Comparison of ENCODE assay signal across 11 cellular contexts in the genomic region with DNA sequence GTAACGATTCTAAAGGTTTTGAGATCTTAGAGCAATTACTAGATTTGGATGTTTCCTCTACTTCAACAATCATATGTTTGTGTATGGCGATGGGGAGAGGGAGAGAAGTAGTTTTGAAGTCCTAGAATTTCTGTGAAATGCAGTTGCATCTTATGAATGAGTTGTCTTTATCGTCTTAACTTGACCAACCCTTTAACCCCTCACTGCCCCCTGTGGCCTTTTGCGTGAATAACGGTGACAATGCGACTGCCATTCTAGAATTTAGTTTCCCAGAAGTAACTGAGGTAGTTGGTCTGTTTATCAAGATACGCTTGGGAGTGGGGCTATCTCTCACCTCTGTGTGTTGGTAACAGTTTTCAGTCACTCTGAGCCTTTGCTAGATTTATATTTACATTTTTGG.
DNase-seq lines count a peak whose midpoint lies in the region; ATAC-seq, FAIRE-seq and TF ChIP-seq lines count a peak whose summit lies in the region.
"Had no signal": no experiment of that assay in that cellular context is flagged by ENCODE, and none has a peak within 500 bp of the region (broad histone marks: within the 10 kb centered on the region; RNA-seq: fewer than 3 reads in every experiment).

No MANE protein-coding gene starts in this region.

- in situ Hi-C loops in GM12878 (cut with MboI): no loop called here

- TF ChIP-seq CTCF in Caco-2 (IDR thresholded peaks at IDR 0.05; ENCODE audit: insufficient read depth in 1 of 2, low read depth in 1 of 2, low read length in 1 of 2, severe bottlenecking in 1 of 2, unreplicated experiment in 1 of 2): peak; percentile 10 to 22
- TF ChIP-seq CTCF in GM12878 (IDR thresholded peaks at IDR 0.05 in 2 of 3, conservative IDR thresholded peaks at IDR 0.05 in 1 of 3; ENCODE audit: control insufficient read depth in 2 of 3, extremely low read depth in 1 of 3, insufficient read depth in 1 of 3, low read depth in 3 of 3, low read length in 3 of 3): peak; percentile 17 to 40 (median 38); a peak in 5 of 6 replicates

- TF ChIP-seq POLR2A in GM12878 (IDR thresholded peaks at IDR 0.05; ENCODE audit: low read depth, low read length) (no peak), H54 (IDR thresholded peaks at IDR 0.05; ENCODE audit: low read depth, low read length) (no peak)

- no peak overlapping the region for H2AFZ ChIP-seq in GM12878 (ENCODE audit: control insufficient read depth, low read depth, low read length)

- peak; percentile 48 for ATAC-seq in GM18519 (IDR thresholded peaks at IDR 0.05; ENCODE audit: low FRiP score, unreplicated experiment)
- peak; percentile 60; the same call in 2 of the 3 replicates for ATAC-seq in GM12878
- ATAC-seq: body of pancreas had no signal

- POLR2A ChIA-PET in Caco-2 (lab: Charles Lee) (no interaction called here), GM12878 (lab: Charles Lee) (no interaction called here)

- no peak overlapping the region for H3K9ac ChIP-seq in GM12878 (ENCODE audit: control insufficient read depth, insufficient read depth, low read length)

- DNase-seq in Caco-2 (peak in 1 of 2 experiments; percentile 31), GM12878 (ENCODE audit: low read depth, low spot score) (no peak), H54 (ENCODE audit: insufficient read length, low spot score) (no peak), NCI-H510A treated with DMSO at 0.1 percent for 48 hours (lab: John Stamatoyannopoulos, UW) (no peak), NCI-H1092 treated with DMSO at 0.1 percent for 48 hours (lab: John Stamatoyannopoulos, UW) (no peak), NCI-H446 (lab: John Stamatoyannopoulos, UW) (no peak)
- DNase-seq in Jurkat, Clone E6-1 (ENCODE audit: low read depth, low spot score): peak; percentile 9
- DNase-seq: body of pancreas, NCI-H2029 treated with DMSO at 0.1 percent for 48 hours had no signal

- no peaks in the 10 kb centered on the region for H4K20me1 ChIP-seq in GM12878 (ENCODE audit: control insufficient read depth, insufficient read depth)

- H3K9me3 ChIP-seq in Caco-2 (no peaks in the 10 kb centered on the region), GM12878 (replicated peaks; ENCODE audit: control insufficient read depth, insufficient read depth, low read length) (no peaks in the 10 kb centered on the region)
- H3K9me3 ChIP-seq: body of pancreas had no signal

- H3K27ac ChIP-seq in GM12878 (ENCODE audit: control insufficient read depth, insufficient read depth): no peak overlapping the region
- H3K27ac ChIP-seq: body of pancreas had no signal

- no peaks in the 10 kb centered on the region for H3K4me1 Mint-ChIP-seq in Caco-2 (ENCODE audit: low read depth, unreplicated experiment)

- SMC1A ChIA-PET in GM12878 (lab: Charles Lee; ENCODE audit: uncharacterized antibody, unreplicated experiment): no interaction called here

- no peak overlapping the region for H3K4me3 ChIP-seq in Caco-2 (ENCODE audit: low read depth, low read length)
- H3K4me3 ChIP-seq in Jurkat, Clone E6-1 (ENCODE audit: low read length): no peak overlapping the region
- no peak overlapping the region for H3K4me3 ChIP-seq in GM12878
- H3K4me3 ChIP-seq: body of pancreas had no signal

- no peak overlapping the region for H3K4me2 ChIP-seq in GM12878 (ENCODE audit: control insufficient read depth, insufficient read depth)

- RAD21 ChIA-PET in GM12878 (lab: Charles Lee; ENCODE audit: unreplicated experiment): no interaction called here

- H3K36me3 Mint-ChIP-seq in Caco-2 (ENCODE audit: insufficient read depth, unreplicated experiment): no peaks in the 10 kb centered on the region

- no peak overlapping the region for H3K27ac Mint-ChIP-seq in Caco-2 (ENCODE audit: unreplicated experiment)

- H3K36me3 ChIP-seq in Caco-2 (ENCODE audit: control insufficient read depth, insufficient read depth, low read length): no peaks in the 10 kb centered on the region
- H3K36me3 ChIP-seq in GM12878 (ENCODE audit: control insufficient read depth in 2 of 2, insufficient read depth in 2 of 2, low read length in 1 of 2): no peaks in the 10 kb centered on the region

- no peak for TF ChIP-seq RAD21 in GM12878 (IDR thresholded peaks at IDR 0.05; ENCODE audit: insufficient read depth, low read depth, low read length)

- intact Hi-C loops in Caco-2 (cut with micrococcal nuclease; ENCODE audit: unreplicated experiment) (no loop called here), GM12878 (cut with micrococcal nuclease; ENCODE audit: unreplicated experiment) (no loop called here)

- no peaks in the 10 kb centered on the region for H3K27me3 Mint-ChIP-seq in Caco-2 (ENCODE audit: insufficient read depth, unreplicated experiment)

- no peak overlapping the region for H3K4me3 Mint-ChIP-seq in Caco-2 (ENCODE audit: unreplicated experiment)

- no TSS peak for BruUV-seq in Caco-2 (replicated peaks; lab: Mats Ljungman, UMichigan)
- BruUV-seq in GM12878 (replicated peaks; lab: Mats Ljungman, UMichigan): no TSS peak

- no peaks in the 10 kb centered on the region for H3K27me3 ChIP-seq in Caco-2 (replicated peaks; ENCODE audit: control insufficient read depth, insufficient read depth, low read length)
- H3K27me3 ChIP-seq in GM12878 (replicated peaks in 1 of 2; ENCODE audit: control insufficient read depth in 2 of 2, insufficient read depth in 2 of 2, low read length in 1 of 2): no peaks in the 10 kb centered on the region
- H3K27me3 ChIP-seq: body of pancreas had no signal

- FAIRE-seq in GM12878 (lab: Jason Lieb, UNC): no peak
- FAIRE-seq in H54 (lab: Jason Lieb, UNC): no peak
- FAIRE-seq: D721Med had no signal

- H3K4me1 ChIP-seq in Caco-2: no peaks in the 10 kb centered on the region
- H3K4me1 ChIP-seq in GM12878 (ENCODE audit: control insufficient read depth, insufficient read depth, low read length): no peaks in the 10 kb centered on the region
- H3K4me1 ChIP-seq: body of pancreas had no signal

- CTCF ChIA-PET in Caco-2 (lab: Charles Lee) (no interaction called here), GM12878 (lab: Yijun Ruan, JAX) (interaction anchor here (0.6 kb wide), 1 partner anchor 1753 kb away, joined by 3 read pairs; no protein-coding TSS in a partner anchor)

- 40% methylated on average over 7 of the region's 7 CpGs for WGBS in GM12878 (ENCODE audit: insufficient coverage, insufficient replicate concordance, low lambda C conversion rate, missing lambda C conversion rate)

- H3K9me3 Mint-ChIP-seq in Caco-2 (ENCODE audit: unreplicated experiment): no peaks in the 10 kb centered on the region

- no peak for TF ChIP-seq EP300 in GM12878 (IDR thresholded peaks at IDR 0.05; ENCODE audit: borderline replicate concordance in 1 of 2, control insufficient read depth in 1 of 2, low read depth in 2 of 2, low read length in 2 of 2)

- no peaks in the 10 kb centered on the region for H3K79me2 ChIP-seq in GM12878 (ENCODE audit: control insufficient read depth, insufficient read depth, low read length)

TF ChIP-seq in GM12878, 131 proteins besides CTCF, POLR2A, EP300 and RAD21:
- no peak for TF ChIP-seq CHD1 (IDR thresholded peaks at IDR 0.05; ENCODE audit: low read depth, low read length)
- TF ChIP-seq NBN (IDR thresholded peaks at IDR 0.05): no peak
- no peak for TF ChIP-seq NRF1 (conservative IDR thresholded peaks at IDR 0.05; ENCODE audit: low read depth, low read length)
- no peak for TF ChIP-seq SREBF1 (IDR thresholded peaks at IDR 0.05; ENCODE audit: low read length)
- no peak for TF ChIP-seq MYC (IDR thresholded peaks at IDR 0.05; ENCODE audit: insufficient read depth, insufficient read length, insufficient replicate concordance, low read length, severe bottlenecking)
